ENCODE assay signal across 33 cellular contexts in the genomic region with DNA sequence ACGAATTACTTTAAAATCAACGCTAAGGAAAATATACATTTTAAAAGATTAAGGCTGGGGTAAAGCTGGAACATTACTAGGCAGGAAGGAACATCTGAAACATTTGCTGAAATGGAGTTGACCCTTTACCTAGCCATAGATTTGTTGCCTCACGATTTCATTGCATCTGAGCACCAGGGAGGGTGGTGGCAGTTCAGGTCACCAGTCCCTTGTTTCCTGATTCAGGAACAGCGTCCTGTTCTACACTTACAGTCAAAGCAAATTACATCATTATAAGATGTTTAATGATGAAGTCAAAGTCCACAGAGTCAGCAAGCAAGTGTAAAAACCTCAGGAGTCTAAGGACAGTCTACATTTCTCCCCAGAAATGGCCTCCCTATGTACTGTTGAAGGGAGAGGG.
"Had no signal": no experiment of that assay in that cellular context is flagged by ENCODE, and none has a peak within 500 bp of the region (broad histone marks: within the 10 kb centered on the region; RNA-seq: fewer than 3 reads in every experiment).

No MANE protein-coding gene starts in this region.

- ATAC-seq: activated CD4-positive, CD25-positive, alpha-beta regulatory T cell treated with anti-CD3 and anti-CD28 coated beads, Interleukin-2, amount 50 U/mL, for 24 hours; activated T-cell treated with anti-CD3 and anti-CD28 coated beads, Interleukin-2, amount 50 U/mL, for 72 hours; effector memory CD8-positive, alpha-beta T cell; gastroesophageal sphincter; T-helper 17 cell had no signal

- H3K27ac Mint-ChIP-seq: activated B cell treated with CpG ODN at 0.5 μM for 24 hours; activated CD4-positive, alpha-beta memory T cell treated with anti-CD3 and anti-CD28 coated beads, Interleukin-2, amount 10 ng/mL, durations not matched to agents 7 days and 5 days; activated CD4-positive, alpha-beta T cell treated with anti-CD3 and anti-CD28 coated beads, Interleukin-2, amount 10 ng/mL, durations not matched to agents 7 days and 5 days; activated naive CD8-positive, alpha-beta T cell; activated T-cell treated with anti-CD3 and anti-CD28 coated beads, Interleukin-2, amount 50 U/mL, for 24 hours; activated T-cell treated with anti-CD3 and anti-CD28 coated beads, Interleukin-2, amount 50 U/mL, for 72 hours; T-helper 17 cell; T-helper 2 cell treated with Interferon-gamma antibody and Interleukin-4, amounts not matched to agents 5 μg/mL and 100 μg/mL, for 36 hours had no signal

- H3K9me3 ChIP-seq: esophagus squamous epithelium, gastroesophageal sphincter had no signal

- FAIRE-seq: astrocyte, bronchial epithelial cell, endothelial cell of umbilical vein had no signal

- H3K4me3 Mint-ChIP-seq: activated B cell treated with CpG ODN at 0.5 μM for 24 hours; activated CD4-positive, alpha-beta memory T cell treated with anti-CD3 and anti-CD28 coated beads, Interleukin-2, amount 10 ng/mL, durations not matched to agents 7 days and 5 days; activated CD4-positive, alpha-beta T cell treated with anti-CD3 and anti-CD28 coated beads, Interleukin-2, amount 10 ng/mL, durations not matched to agents 7 days and 5 days; activated naive CD8-positive, alpha-beta T cell; activated T-cell treated with anti-CD3 and anti-CD28 coated beads, Interleukin-2, amount 50 U/mL, for 24 hours; activated T-cell treated with anti-CD3 and anti-CD28 coated beads, Interleukin-2, amount 50 U/mL, for 72 hours; central memory CD8-positive, alpha-beta T cell; effector memory CD8-positive, alpha-beta T cell; T-helper 17 cell; T-helper 2 cell treated with Interferon-gamma antibody and Interleukin-4, amounts not matched to agents 5 μg/mL and 100 μg/mL, for 36 hours had no signal

- H3K27me3 ChIP-seq: brain microvascular endothelial cell, esophagus squamous epithelium, gastroesophageal sphincter had no signal

- H3K36me3 ChIP-seq: brain microvascular endothelial cell, gastroesophageal sphincter, WERI-Rb-1 had no signal

- DNase-seq: activated B cell treated with CpG ODN at 0.5 μM for 24 hours; activated CD4-positive, alpha-beta memory T cell treated with anti-CD3 and anti-CD28 coated beads, Interleukin-2, amount 10 ng/mL, durations not matched to agents 7 days and 5 days; activated CD4-positive, alpha-beta T cell treated with anti-CD3 and anti-CD28 coated beads, Interleukin-2, amount 10 ng/mL, durations not matched to agents 7 days and 5 days; activated CD4-positive, alpha-beta T cell treated with anti-CD3 and anti-CD28 coated beads, Interleukin-2, amount 50 U/mL, for 4 hours; activated CD8-positive, alpha-beta memory T cell treated with anti-CD3 and anti-CD28 coated beads, Interleukin-2, amount 50 U/mL, for 48 hours; activated effector memory CD4-positive, alpha-beta T cell treated with Interleukin-2 at 50 U/mL for 16 hours; activated gamma-delta T cell treated with Interleukin-2 at 50 U/mL for 16 hours; activated naive CD4-positive, alpha-beta T cell treated with anti-CD3 and anti-CD28 coated beads, Interleukin-2, amount 50 U/mL, for 16 hours; activated naive CD4-positive, alpha-beta T cell treated with Interleukin-2 at 50 U/mL for 16 hours; activated T-cell treated with anti-CD3 and anti-CD28 coated beads for 4 hours; activated T-cell treated with anti-CD3 and anti-CD28 coated beads, Interleukin-2, amount 50 U/mL, for 24 hours; activated T-cell treated with anti-CD3 and anti-CD28 coated beads, Interleukin-2, amount 50 U/mL, for 72 hours; amniotic stem cell; brain microvascular endothelial cell; cortex of kidney; dermis blood vessel endothelial cell; effector CD4-positive, alpha-beta T cell; effector memory CD8-positive, alpha-beta T cell; esophagus squamous epithelium; foreskin melanocyte; T-helper 1 cell; T-helper 17 cell; T1000; WERI-Rb-1 had no signal

- H3K9me3 Mint-ChIP-seq: activated B cell treated with CpG ODN at 0.5 μM for 24 hours; activated CD4-positive, alpha-beta memory T cell treated with anti-CD3 and anti-CD28 coated beads, Interleukin-2, amount 10 ng/mL, durations not matched to agents 7 days and 5 days; activated CD4-positive, alpha-beta T cell treated with anti-CD3 and anti-CD28 coated beads, Interleukin-2, amount 10 ng/mL, durations not matched to agents 7 days and 5 days; activated T-cell treated with anti-CD3 and anti-CD28 coated beads, Interleukin-2, amount 50 U/mL, for 24 hours; activated T-cell treated with anti-CD3 and anti-CD28 coated beads, Interleukin-2, amount 50 U/mL, for 72 hours; central memory CD8-positive, alpha-beta T cell; effector memory CD8-positive, alpha-beta T cell; T-helper 2 cell treated with Interferon-gamma antibody and Interleukin-4, amounts not matched to agents 5 μg/mL and 100 μg/mL, for 36 hours had no signal

- H3K4me3 ChIP-seq: esophagus squamous epithelium, gastroesophageal sphincter had no signal

- H3K27me3 Mint-ChIP-seq: activated B cell treated with CpG ODN at 0.5 μM for 24 hours; activated CD4-positive, alpha-beta memory T cell treated with anti-CD3 and anti-CD28 coated beads, Interleukin-2, amount 10 ng/mL, durations not matched to agents 7 days and 5 days; activated naive CD8-positive, alpha-beta T cell; activated T-cell treated with anti-CD3 and anti-CD28 coated beads, Interleukin-2, amount 50 U/mL, for 24 hours; central memory CD8-positive, alpha-beta T cell; effector memory CD8-positive, alpha-beta T cell; T-helper 17 cell had no signal

- H3K27ac ChIP-seq: brain microvascular endothelial cell, epithelial cell of prostate, esophagus squamous epithelium, gastroesophageal sphincter, WERI-Rb-1 had no signal
